ENCODE assay signal across 8 cellular contexts in genomic region chr5:5422819-5423515, GRCh38. TPM values are rescaled to one million over a fixed set of nuclear protein-coding genes. Genes with fewer than 3 reads are reported as not detected.
DNase-seq lines count a peak whose midpoint lies in the region; ATAC-seq, FAIRE-seq and TF ChIP-seq lines count a peak whose summit lies in the region.

No MANE protein-coding gene starts in this region.

- H4K20me1 ChIP-seq in keratinocyte (ENCODE audit: control insufficient read depth, extremely low read depth, insufficient read depth, low read length): peaks cover 4% of the 10 kb centered on the region

- H3K9me1 ChIP-seq in keratinocyte (ENCODE audit: control insufficient read depth, extremely low read depth, insufficient read depth, low read length): no peaks in the 10 kb centered on the region

- H3K27ac ChIP-seq in CD8-positive, alpha-beta T cell (ENCODE audit: low read depth, low read length): peak overlapping the region; percentile 96
- H3K27ac ChIP-seq in keratinocyte (ENCODE audit: control insufficient read depth, insufficient read depth, low read length): peak overlapping the region; percentile 86
- H3K27ac ChIP-seq in stomach: peak overlapping the region; percentile 93 to 98 (median 94)

- peak; percentile 10 for ATAC-seq in CD8-positive, alpha-beta T cell
- ATAC-seq in GM19452 (IDR thresholded peaks at IDR 0.05; ENCODE audit: unreplicated experiment) (peak; percentile 23), HG03460 (IDR thresholded peaks at IDR 0.05; ENCODE audit: unreplicated experiment) (peak; percentile 8)

- H3K4me1 ChIP-seq in CD8-positive, alpha-beta T cell (ENCODE audit: insufficient read depth, low read length): peaks cover 47% of the 10 kb centered on the region
- H3K4me1 ChIP-seq in keratinocyte (ENCODE audit: control insufficient read depth, extremely low read depth, insufficient read depth, low read length) (peaks cover 25% of the 10 kb centered on the region), stomach (peaks cover 33 to 70% (median 56%) of the 10 kb centered on the region in 4 donors)

- peak overlapping the region; percentile 79 for H3K9ac ChIP-seq in keratinocyte (ENCODE audit: control insufficient read depth, extremely low read depth, insufficient read depth, low read length)

- peaks cover 54% of the 10 kb centered on the region for H3K79me2 ChIP-seq in keratinocyte (ENCODE audit: control insufficient read depth, insufficient read depth, low read length)

- H3K36me3 Mint-ChIP-seq in CD8-positive, alpha-beta T cell: peaks cover 14% of the 10 kb centered on the region
- no peaks in the 10 kb centered on the region for H3K36me3 Mint-ChIP-seq in activated naive CD8-positive, alpha-beta T cell

- H3K4me1 Mint-ChIP-seq in CD8-positive, alpha-beta T cell (ENCODE audit: low read depth): peaks cover 21% of the 10 kb centered on the region
- H3K4me1 Mint-ChIP-seq in activated naive CD8-positive, alpha-beta T cell (ENCODE audit: low read depth): peaks cover 23% of the 10 kb centered on the region

- no peak for TF ChIP-seq CTCF in CD8-positive, alpha-beta T cell (IDR thresholded peaks at IDR 0.05)
- TF ChIP-seq CTCF in keratinocyte (optimal IDR thresholded peaks at IDR 0.05 in 1 of 3, IDR thresholded peaks at IDR 0.05 in 1 of 3, conservative IDR thresholded peaks at IDR 0.05 in 1 of 3; ENCODE audit: extremely low read depth in 1 of 3, insufficient read depth in 2 of 3, low read length in 3 of 3): no peak
- no peak for TF ChIP-seq CTCF in stomach (IDR thresholded peaks at IDR 0.05)

- WGBS in stomach, 5 donors: 0 to 1% (median 1%) methylated on average over 26 to 58 of the region's 58 CpGs

- peak in 1 of 7 experiments; percentile 11 for DNase-seq in CD8-positive, alpha-beta T cell
- DNase-seq in keratinocyte (ENCODE audit: low read depth, low spot score) (no peak), stomach (no peak), NCI-H2107 (lab: John Stamatoyannopoulos, UW) (no peak), DMS114 treated with DMSO at 0.1 percent for 48 hours (lab: John Stamatoyannopoulos, UW; ENCODE audit: unreplicated experiment) (no peak)

- H3K36me3 ChIP-seq in CD8-positive, alpha-beta T cell (ENCODE audit: insufficient read depth, low read length): no peaks in the 10 kb centered on the region
- no peaks in the 10 kb centered on the region for H3K36me3 ChIP-seq in keratinocyte (ENCODE audit: control insufficient read depth in 2 of 2, extremely low read depth in 1 of 2, insufficient read depth in 2 of 2, low read length in 2 of 2)
- no peaks in the 10 kb centered on the region for H3K36me3 ChIP-seq in stomach

- no peaks in the 10 kb centered on the region for H3K9me3 ChIP-seq in CD8-positive, alpha-beta T cell (ENCODE audit: low read length)
- H3K9me3 ChIP-seq in keratinocyte (ENCODE audit: control insufficient read depth, low read depth, low read length) (no peaks in the 10 kb centered on the region), stomach (no peaks in the 10 kb centered on the region)

- H2AFZ ChIP-seq in keratinocyte (ENCODE audit: control insufficient read depth, low read length): peak overlapping the region; percentile 18

- POLR2A ChIA-PET in CD8-positive, alpha-beta T cell (lab: Charles Lee): interaction anchor here (0.7 to 1.6 kb wide), 13 partner anchors 8 to 1294 kb away, joined by 3 to 9 read pairs (median 3); partner anchors contain the start of genes MED10, NSUN2 and SRD5A1

- H3K27me3 ChIP-seq in CD8-positive, alpha-beta T cell (ENCODE audit: insufficient read depth, low read length): no peaks in the 10 kb centered on the region
- H3K27me3 ChIP-seq in keratinocyte (ENCODE audit: control insufficient read depth, extremely low read depth, insufficient read depth, low read length) (no peaks in the 10 kb centered on the region), stomach (no peaks in the 10 kb centered on the region)

- H3K27ac Mint-ChIP-seq in CD8-positive, alpha-beta T cell: peak overlapping the region; percentile 99
- H3K27ac Mint-ChIP-seq in activated naive CD8-positive, alpha-beta T cell: no peak overlapping the region

- dilution Hi-C loops in keratinocyte (cut with MboI; ENCODE audit: extremely low pct_ligation_motif_present, low sequenced_read_pairs): no loop called here

- no peaks in the 10 kb centered on the region for H3K9me3 Mint-ChIP-seq in CD8-positive, alpha-beta T cell
- no peaks in the 10 kb centered on the region for H3K9me3 Mint-ChIP-seq in activated naive CD8-positive, alpha-beta T cell (ENCODE audit: low read depth)

- H3K4me2 ChIP-seq in keratinocyte (ENCODE audit: control insufficient read depth, extremely low read depth, insufficient read depth, low read depth, low read length): peak overlapping the region; percentile 97

- intact Hi-C loops in CD8-positive, alpha-beta T cell (cut with DNase I, micrococcal nuclease): loop anchor here (1.0 to 2.0 kb wide), 6 partner anchors 68 to 1290 kb away; partner anchors contain the start of genes NSUN2 (in 2 of the 2), SRD5A1 (in 2 of the 2), MED10 (in 1 of the 2) and TENT4A (in 1 of the 2)
- intact Hi-C loops in stomach (cut with DNase I; ENCODE audit: low total_unique reads): no loop called here

- no peak for TF ChIP-seq EP300 in stomach (IDR thresholded peaks at IDR 0.05)

- FAIRE-seq in keratinocyte (lab: Jason Lieb, UNC): no peak

- TF ChIP-seq POLR2A in stomach (IDR thresholded peaks at IDR 0.05): no peak

- no peaks in the 10 kb centered on the region for H3K27me3 Mint-ChIP-seq in CD8-positive, alpha-beta T cell (ENCODE audit: low read depth)
- H3K27me3 Mint-ChIP-seq in activated naive CD8-positive, alpha-beta T cell: no peaks in the 10 kb centered on the region

- H3K4me3 ChIP-seq in CD8-positive, alpha-beta T cell (ENCODE audit: low read depth, low read length): peak overlapping the region; percentile 84
- H3K4me3 ChIP-seq in keratinocyte (ENCODE audit: control insufficient read depth in 2 of 3, extremely low read depth in 1 of 3, insufficient read depth in 2 of 3, low read depth in 1 of 3, low read length in 3 of 3) (peak overlapping the region; percentile 78 to 95 (median 86)), stomach (peak overlapping the region; percentile 100)

- CTCF ChIA-PET in CD8-positive, alpha-beta T cell (lab: Charles Lee): interaction anchor here (1.0 kb wide), 1 partner anchor 79 kb away, joined by 3 read pairs; no protein-coding TSS in a partner anchor

- H3K4me3 Mint-ChIP-seq in CD8-positive, alpha-beta T cell: no peak overlapping the region
- H3K4me3 Mint-ChIP-seq in activated naive CD8-positive, alpha-beta T cell: peak overlapping the region; percentile 96

RNA-seq across cellular contexts. Expression of gene ICE1, which starts 0.5 kb away (rescaled TPM):
- total RNA-seq in CD8-positive, alpha-beta T cell: 10 to 100 TPM; 48.3 to 52.8 TPM
- polyA plus RNA-seq in keratinocyte: 13.4 to 18.4 TPM (median 15.8 TPM) in 3 replicates
- 13.0 TPM for polyA plus RNA-seq in keratinocyte (2011; ENCODE audit: low read depth)
- polyA plus RNA-seq in keratinocyte (2011; cell fraction: cytosol; rRNA removed): 7.3 and 13.8 TPM in 2 replicates
- 21.6 and 29.8 TPM in 2 replicates for polyA plus RNA-seq in keratinocyte (2011; cell fraction: nucleus; rRNA removed)
- polyA plus RNA-seq in keratinocyte (2012; ENCODE audit: low replicate concordance): 6.5 and 13.9 TPM in 2 replicates
- 12.4 to 43.2 TPM (median 28.5 TPM) in 3 replicates for polyA minus RNA-seq in keratinocyte
- polyA minus RNA-seq in keratinocyte (2011; cell fraction: cytosol; rRNA and poly(A)+ RNA removed): 13.2 TPM
- 31.8 and 51.5 TPM in 2 replicates for polyA minus RNA-seq in keratinocyte (2011; cell fraction: nucleus; rRNA and poly(A)+ RNA removed)
- total RNA-seq in stomach: 10 to 100 TPM; 16.5 to 44.1 (median 20.1) TPM
- 1 to 10 TPM; 4.0 to 4.9 (median 4.7) TPM for polyA plus RNA-seq in stomach
